Comparison of ENCODE assay signal across 7 cellular contexts in genomic region chr1:158998037-158998780, GRCh38. TPM values are rescaled to one million over a fixed set of nuclear protein-coding genes. Genes with fewer than 3 reads are reported as not detected.
DNase-seq lines count a peak whose midpoint lies in the region; ATAC-seq and TF ChIP-seq lines count a peak whose summit lies in the region.

No MANE protein-coding gene starts in this region.

- peak overlapping the region; percentile 10 for H3K27ac Mint-ChIP-seq in stimulated activated memory B cell treated with anti-CD40 and anti-IgM and Interleukin-4, amounts not matched to agents 10 μg/mL and 1 μg/mL and 100 μg/mL, for 72 hours

- TF ChIP-seq POLR2A in gastroesophageal sphincter (IDR thresholded peaks at IDR 0.05) = no peak

- TF ChIP-seq CTCF in OCI-LY3 (IDR thresholded peaks at IDR 0.05; ENCODE audit: low read depth, low read length) = no peak
- TF ChIP-seq CTCF in gastroesophageal sphincter (IDR thresholded peaks at IDR 0.05) = no peak

- 0 out of 2 replicates have a peak overlapping the region, but pooled peaks have one; percentile 1 for H3K9ac ChIP-seq in OCI-LY3 (ENCODE audit: low read length)

- H3K27me3 ChIP-seq in OCI-LY3 (ENCODE audit: low read depth, low read length) (no peaks in the 10 kb centered on the region), gastroesophageal sphincter (peaks cover 7% of the 10 kb centered on the region)

- ATAC-seq in GM21529 (IDR thresholded peaks at IDR 0.05; ENCODE audit: unreplicated experiment) (peak; percentile 31), gastroesophageal sphincter (no peak), HG02588 (IDR thresholded peaks at IDR 0.05; ENCODE audit: unreplicated experiment) (no peak)
- ATAC-seq in stimulated activated memory B cell treated with anti-CD40 and anti-IgM and Interleukin-4, amounts not matched to agents 10 μg/mL and 1 μg/mL and 100 μg/mL, for 72 hours = no peak

- H3K27ac ChIP-seq in OCI-LY3 (ENCODE audit: low read length) = no peak overlapping the region
- H3K27ac ChIP-seq in gastroesophageal sphincter = peak overlapping the region in 2 of 4 donors; percentile 78 to 84

- TF ChIP-seq EP300 in gastroesophageal sphincter (IDR thresholded peaks at IDR 0.05) = no peak

- peak overlapping the region; percentile 57 for H3K4me2 ChIP-seq in OCI-LY3 (ENCODE audit: low read length)

- H3K4me1 Mint-ChIP-seq in stimulated activated memory B cell treated with anti-CD40 and anti-IgM and Interleukin-4, amounts not matched to agents 10 μg/mL and 1 μg/mL and 100 μg/mL, for 72 hours = peaks cover 26% of the 10 kb centered on the region

- H3K36me3 Mint-ChIP-seq in stimulated activated memory B cell treated with anti-CD40 and anti-IgM and Interleukin-4, amounts not matched to agents 10 μg/mL and 1 μg/mL and 100 μg/mL, for 72 hours = no peaks in the 10 kb centered on the region

- WGBS in gastroesophageal sphincter (ENCODE audit: low coverage in 1 of 2), 2 donors = 34 to 44% methylated on average over 6 of the region's 6 CpGs

- H3K9me3 ChIP-seq in OCI-LY3 (ENCODE audit: insufficient read depth, low read length) (no peaks in the 10 kb centered on the region; the same call in 1 of the 2 replicates), gastroesophageal sphincter (no peaks in the 10 kb centered on the region)

- DNase-seq in superior temporal gyrus (ENCODE audit: extremely low spot score) = no peak
- no peak for DNase-seq in putamen (ENCODE audit: low spot score)

- no peaks in the 10 kb centered on the region for H3K79me2 ChIP-seq in OCI-LY3 (ENCODE audit: low read length)

- H3K4me3 Mint-ChIP-seq in stimulated activated memory B cell treated with anti-CD40 and anti-IgM and Interleukin-4, amounts not matched to agents 10 μg/mL and 1 μg/mL and 100 μg/mL, for 72 hours = no peak overlapping the region

- H2AFZ ChIP-seq in OCI-LY3 (ENCODE audit: low read depth, low read length) = peak overlapping the region; percentile 35; the same call in 1 of the 2 replicates

- H3K27me3 Mint-ChIP-seq in stimulated activated memory B cell treated with anti-CD40 and anti-IgM and Interleukin-4, amounts not matched to agents 10 μg/mL and 1 μg/mL and 100 μg/mL, for 72 hours = no peaks in the 10 kb centered on the region

- peak overlapping the region; percentile 76 for H3K4me3 ChIP-seq in OCI-LY3 (ENCODE audit: low read length)
- H3K4me3 ChIP-seq in gastroesophageal sphincter = peak overlapping the region; percentile 40 to 45

- H3K9me3 Mint-ChIP-seq in stimulated activated memory B cell treated with anti-CD40 and anti-IgM and Interleukin-4, amounts not matched to agents 10 μg/mL and 1 μg/mL and 100 μg/mL, for 72 hours = peaks cover 3% of the 10 kb centered on the region

- no peaks in the 10 kb centered on the region for H3K36me3 ChIP-seq in OCI-LY3 (replicated peaks; ENCODE audit: low read depth, low read length)
- H3K36me3 ChIP-seq in gastroesophageal sphincter = no peaks in the 10 kb centered on the region

- H4K20me1 ChIP-seq in OCI-LY3 (ENCODE audit: insufficient read depth, low read length) = no peaks in the 10 kb centered on the region

- H3K4me1 ChIP-seq in OCI-LY3 (ENCODE audit: low read length) (peaks cover 22% of the 10 kb centered on the region), gastroesophageal sphincter (peaks cover 0 to 24% (median 2%) of the 10 kb centered on the region in 3 donors)

RNA-seq across cellular contexts. Expression of gene IFI16, which starts 11.5 kb away (rescaled TPM):
- 10 to 100 TPM; 25.2 to 73.4 (median 47.5) TPM for total RNA-seq in gastroesophageal sphincter
